In the genomic region with DNA sequence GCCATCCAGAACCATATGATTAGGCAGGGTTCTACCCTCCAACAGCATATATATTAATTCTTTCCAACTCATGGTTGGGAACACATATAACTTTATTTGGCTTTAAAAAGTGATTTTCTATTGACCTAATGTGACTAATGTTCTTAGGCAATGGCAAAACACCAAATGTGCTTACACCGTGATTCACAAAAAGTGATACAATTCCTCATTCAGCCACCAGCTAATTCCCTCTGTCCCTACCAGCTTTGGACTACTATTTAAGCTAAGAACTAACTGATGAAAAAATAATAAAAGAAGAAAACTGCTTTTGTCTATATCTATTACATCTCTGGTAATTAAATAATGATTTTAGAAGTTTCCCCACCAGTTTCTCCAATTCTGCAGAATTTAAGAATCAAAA, we compare ENCODE assay signal across 23 cellular contexts. TPM values are rescaled to one million over a fixed set of nuclear protein-coding genes. Genes with fewer than 3 reads are reported as not detected.
DNase-seq lines count a peak whose midpoint lies in the region; TF ChIP-seq lines count a peak whose summit lies in the region.
"Had no signal": no experiment of that assay in that cellular context is flagged by ENCODE, and none has a peak within 500 bp of the region (broad histone marks: within the 10 kb centered on the region; RNA-seq: fewer than 3 reads in every experiment).

No MANE protein-coding gene starts in this region.

- H3K4me3 ChIP-seq in epithelial cell of esophagus (ENCODE audit: low read length): no peak overlapping the region
- H3K4me3 ChIP-seq in skeletal muscle cell (ENCODE audit: low read depth, low read length): no peak overlapping the region
- H3K4me3 ChIP-seq: skin epidermis had no signal

- POLR2A ChIA-PET in activated CD4-positive, alpha-beta T cell treated with anti-CD3 and anti-CD28 coated beads, Interleukin-2, amount 10 ng/mL, durations not matched to agents 7 days and 5 days (lab: Charles Lee): no interaction called here

- DNase-seq in activated CD4-positive, alpha-beta T cell treated with anti-CD3 and anti-CD28 coated beads, Interleukin-2, amount 10 ng/mL, durations not matched to agents 7 days and 5 days: no peak
- no peak for DNase-seq in activated CD4-positive, alpha-beta T cell treated with anti-CD3 and anti-CD28 coated beads, Interleukin-2, amount 10 ng/mL, durations not matched to agents 24 days and 14 days
- DNase-seq in LHCN-M2 (ENCODE audit: low read depth) (peak; percentile 43), epithelial cell of esophagus (ENCODE audit: low read depth) (peak; percentile 64), skeletal muscle cell (ENCODE audit: low read depth) (peak; percentile 25), NCI-H1436 (lab: John Stamatoyannopoulos, UW) (no peak), DMS153 (lab: John Stamatoyannopoulos, UW) (no peak), NCI-H1105 treated with DMSO at 0.1 percent for 48 hours (lab: John Stamatoyannopoulos, UW) (no peak)
- DNase-seq: activated CD8-positive, alpha-beta memory T cell treated with anti-CD3 and anti-CD28 coated beads for 24 hours; activated naive CD8-positive, alpha-beta T cell treated with anti-CD3 and anti-CD28 coated beads, Interleukin-2, amount 10 ng/mL, durations not matched to agents 7 days and 5 days; C1 segment of cervical spinal cord; DMS53; foreskin melanocyte; left cardiac atrium; MV-4-11; NCI-H2029 treated with DMSO at 0.1 percent for 48 hours; stimulated activated CD4-positive, alpha-beta T cell treated with anti-CD3 and anti-CD28 coated beads, Interleukin-2, amount 100 ng/mL, for 48 hours; SW 1271 had no signal

- H3K27ac Mint-ChIP-seq in activated CD4-positive, alpha-beta T cell treated with anti-CD3 and anti-CD28 coated beads, Interleukin-2, amount 10 ng/mL, durations not matched to agents 7 days and 5 days: no peak overlapping the region
- H3K27ac Mint-ChIP-seq in activated CD4-positive, alpha-beta T cell treated with anti-CD3 and anti-CD28 coated beads, Interleukin-2, amount 10 ng/mL, durations not matched to agents 24 days and 14 days: no peak overlapping the region
- H3K27ac Mint-ChIP-seq: activated naive CD8-positive, alpha-beta T cell treated with anti-CD3 and anti-CD28 coated beads, Interleukin-2, amount 10 ng/mL, durations not matched to agents 7 days and 5 days; activated T-helper 17 cell treated with anti-CD3 and anti-CD28 coated beads, Interleukin-2, amount 50 U/mL, for 72 hours; brain; IgD-negative memory B cell; mesothelial cell of epicardium had no signal

- intact Hi-C loops in activated CD4-positive, alpha-beta T cell treated with anti-CD3 and anti-CD28 coated beads, Interleukin-2, amount 10 ng/mL, durations not matched to agents 24 days and 14 days (cut with micrococcal nuclease): no loop called here

- no peak for TF ChIP-seq CTCF in epithelial cell of esophagus (IDR thresholded peaks at IDR 0.05; ENCODE audit: insufficient read depth, low read depth, low read length, missing control alignments)

- H3K27me3 Mint-ChIP-seq in activated CD4-positive, alpha-beta T cell treated with anti-CD3 and anti-CD28 coated beads, Interleukin-2, amount 10 ng/mL, durations not matched to agents 7 days and 5 days: no peaks in the 10 kb centered on the region
- no peaks in the 10 kb centered on the region for H3K27me3 Mint-ChIP-seq in activated CD4-positive, alpha-beta T cell treated with anti-CD3 and anti-CD28 coated beads, Interleukin-2, amount 10 ng/mL, durations not matched to agents 24 days and 14 days
- H3K27me3 Mint-ChIP-seq: activated naive CD8-positive, alpha-beta T cell treated with anti-CD3 and anti-CD28 coated beads, Interleukin-2, amount 10 ng/mL, durations not matched to agents 7 days and 5 days; activated T-helper 17 cell treated with anti-CD3 and anti-CD28 coated beads, Interleukin-2, amount 50 U/mL, for 72 hours; IgD-negative memory B cell had no signal

- H3K4me1 Mint-ChIP-seq in activated CD4-positive, alpha-beta T cell treated with anti-CD3 and anti-CD28 coated beads, Interleukin-2, amount 10 ng/mL, durations not matched to agents 7 days and 5 days: peaks cover 63% of the 10 kb centered on the region
- H3K4me1 Mint-ChIP-seq in activated CD4-positive, alpha-beta T cell treated with anti-CD3 and anti-CD28 coated beads, Interleukin-2, amount 10 ng/mL, durations not matched to agents 24 days and 14 days: peaks cover 47% of the 10 kb centered on the region

- CTCF ChIA-PET in activated CD4-positive, alpha-beta T cell treated with anti-CD3 and anti-CD28 coated beads, Interleukin-2, amount 10 ng/mL, durations not matched to agents 7 days and 5 days (lab: Charles Lee): no interaction called here

- no peaks in the 10 kb centered on the region for H3K9me3 Mint-ChIP-seq in activated CD4-positive, alpha-beta T cell treated with anti-CD3 and anti-CD28 coated beads, Interleukin-2, amount 10 ng/mL, durations not matched to agents 7 days and 5 days
- no peaks in the 10 kb centered on the region for H3K9me3 Mint-ChIP-seq in activated CD4-positive, alpha-beta T cell treated with anti-CD3 and anti-CD28 coated beads, Interleukin-2, amount 10 ng/mL, durations not matched to agents 24 days and 14 days
- H3K9me3 Mint-ChIP-seq: activated naive CD8-positive, alpha-beta T cell treated with anti-CD3 and anti-CD28 coated beads, Interleukin-2, amount 10 ng/mL, durations not matched to agents 7 days and 5 days; activated T-helper 17 cell treated with anti-CD3 and anti-CD28 coated beads, Interleukin-2, amount 50 U/mL, for 72 hours; IgD-negative memory B cell; mesothelial cell of epicardium had no signal

- peaks cover 77% of the 10 kb centered on the region for H3K36me3 Mint-ChIP-seq in activated CD4-positive, alpha-beta T cell treated with anti-CD3 and anti-CD28 coated beads, Interleukin-2, amount 10 ng/mL, durations not matched to agents 7 days and 5 days (ENCODE audit: low read depth)
- H3K36me3 Mint-ChIP-seq in activated CD4-positive, alpha-beta T cell treated with anti-CD3 and anti-CD28 coated beads, Interleukin-2, amount 10 ng/mL, durations not matched to agents 24 days and 14 days (ENCODE audit: low read depth): peaks cover 65% of the 10 kb centered on the region

- H3K4me3 Mint-ChIP-seq in activated CD4-positive, alpha-beta T cell treated with anti-CD3 and anti-CD28 coated beads, Interleukin-2, amount 10 ng/mL, durations not matched to agents 7 days and 5 days: peak overlapping the region; percentile 17
- H3K4me3 Mint-ChIP-seq in activated CD4-positive, alpha-beta T cell treated with anti-CD3 and anti-CD28 coated beads, Interleukin-2, amount 10 ng/mL, durations not matched to agents 24 days and 14 days: no peak overlapping the region
- H3K4me3 Mint-ChIP-seq: activated naive CD8-positive, alpha-beta T cell treated with anti-CD3 and anti-CD28 coated beads, Interleukin-2, amount 10 ng/mL, durations not matched to agents 7 days and 5 days; activated T-helper 17 cell treated with anti-CD3 and anti-CD28 coated beads, Interleukin-2, amount 50 U/mL, for 72 hours; brain; IgD-negative memory B cell; mesothelial cell of epicardium had no signal

RNA-seq across cellular contexts. Expression of gene CTSC, which starts 4.7 kb away (rescaled TPM):
- 100 to 1,000 TPM; 230 to 272 TPM for total RNA-seq in activated CD4-positive, alpha-beta T cell treated with anti-CD3 and anti-CD28 coated beads, Interleukin-2, amount 10 ng/mL, durations not matched to agents 7 days and 5 days
- total RNA-seq in activated CD4-positive, alpha-beta T cell treated with anti-CD3 and anti-CD28 coated beads, Interleukin-2, amount 10 ng/mL, durations not matched to agents 24 days and 14 days: 67.1 and 71.8 TPM in 2 replicates
- 27.6 and 32.5 TPM in 2 replicates for total RNA-seq in LHCN-M2 (2014; rRNA removed)
- polyA plus RNA-seq in LHCN-M2 (2012): 20.7 TPM

Comparison
In these comparisons a context has a peak if more than half of its experiments do, and no peak if none do; other contexts are left out.
1. DNase-seq: peak in LHCN-M2 (single experiment), epithelial cell of esophagus (single experiment) and skeletal muscle cell (single experiment); none in activated CD4-positive, alpha-beta T cell treated with anti-CD3 and anti-CD28 coated beads, Interleukin-2, amount 10 ng/mL, durations not matched to agents 7 days and 5 days (single experiment), activated CD4-positive, alpha-beta T cell treated with anti-CD3 and anti-CD28 coated beads, Interleukin-2, amount 10 ng/mL, durations not matched to agents 24 days and 14 days (single experiment), NCI-H1436 (single experiment), DMS153 (single experiment) and NCI-H1105 treated with DMSO at 0.1 percent for 48 hours (single experiment).